ENCODE assay signal across 19 cellular contexts in genomic region chr15:66734961-66735908, GRCh38. TPM values are rescaled to one million over a fixed set of nuclear protein-coding genes. Genes with fewer than 3 reads are reported as not detected.
DNase-seq lines count a peak whose midpoint lies in the region; ATAC-seq and TF ChIP-seq lines count a peak whose summit lies in the region.
"Had no signal": no experiment of that assay in that cellular context is flagged by ENCODE, and none has a peak within 500 bp of the region (broad histone marks: within the 10 kb centered on the region; RNA-seq: fewer than 3 reads in every experiment).

No MANE protein-coding gene starts in this region.

- 80 to 81% methylated on average over 10 of the region's 10 CpGs for WGBS in heart right ventricle, 2 donors

- no peak for DNase-seq in heart right ventricle
- DNase-seq in cardiac septum (ENCODE audit: low spot score) = no peak
- DNase-seq in left cardiac atrium = peak; percentile 37
- DNase-seq in progenitor cell of endocrine pancreas (ENCODE audit: low spot score, unreplicated experiment) = no peak
- no peak for DNase-seq in NCI-H1694 (lab: John Stamatoyannopoulos, UW)
- no peak for DNase-seq in NCI-H69 (lab: John Stamatoyannopoulos, UW)
- no peak for DNase-seq in foreskin melanocyte
- DNase-seq: activated B cell treated with CpG ODN at 0.5 μM for 24 hours; activated gamma-delta T cell; Karpas-422; NCI-H1436 treated with DMSO at 0.1 percent for 48 hours; NCI-H510A treated with DMSO at 0.1 percent for 48 hours; PC-9; spleen; stimulated activated naive CD4-positive, alpha-beta T cell had no signal

- no peak overlapping the region for H3K4me3 Mint-ChIP-seq in progenitor cell of endocrine pancreas (ENCODE audit: low read depth)
- H3K4me3 Mint-ChIP-seq: activated B cell treated with CpG ODN at 0.5 μM for 24 hours, memory B cell had no signal

- peaks cover 12 to 72% (median 42%) of the 10 kb centered on the region in 9 donors for H3K4me1 ChIP-seq in heart right ventricle

- H3K9me3 Mint-ChIP-seq in progenitor cell of endocrine pancreas (ENCODE audit: low read depth) = no peaks in the 10 kb centered on the region
- H3K9me3 Mint-ChIP-seq: activated B cell treated with CpG ODN at 0.5 μM for 24 hours, memory B cell had no signal

- peak overlapping the region; percentile 9 for H3K27ac Mint-ChIP-seq in progenitor cell of endocrine pancreas
- H3K27ac Mint-ChIP-seq: activated B cell treated with CpG ODN at 0.5 μM for 24 hours, memory B cell had no signal

- no peaks in the 10 kb centered on the region for H3K36me3 ChIP-seq in heart right ventricle
- H3K36me3 ChIP-seq: spleen had no signal

- ATAC-seq in heart right ventricle = peak in 6 of 8 donors; percentile 6 to 44 (median 18)
- peak; percentile 32 to 56 for ATAC-seq in left cardiac atrium
- no peak for ATAC-seq in GM19467 (IDR thresholded peaks at IDR 0.05; ENCODE audit: unreplicated experiment)
- ATAC-seq: A549 had no signal

- no peaks in the 10 kb centered on the region for H3K27me3 Mint-ChIP-seq in progenitor cell of endocrine pancreas

- no peak overlapping the region for H3K4me3 ChIP-seq in heart right ventricle
- H3K4me3 ChIP-seq: A549, dorsolateral prefrontal cortex, PC-9, spleen had no signal

- no peaks in the 10 kb centered on the region for H3K9me3 ChIP-seq in heart right ventricle
- H3K9me3 ChIP-seq: A549, spleen had no signal

- TF ChIP-seq CTCF in heart right ventricle (IDR thresholded peaks at IDR 0.05) (no peak), progenitor cell of endocrine pancreas (IDR thresholded peaks at IDR 0.05; ENCODE audit: unreplicated experiment) (no peak)

- intact Hi-C loops in heart right ventricle (cut with DNase I) (loop anchor here in 1 of 10 donors (5.0 kb wide), 1 partner anchor 37 kb away; no protein-coding TSS in a partner anchor), cardiac septum (cut with DNase I) (no loop called here), left cardiac atrium (cut with DNase I) (no loop called here)

- H3K4me1 Mint-ChIP-seq in progenitor cell of endocrine pancreas (ENCODE audit: low read depth) = peaks cover 1% of the 10 kb centered on the region
- H3K4me1 Mint-ChIP-seq: activated B cell treated with CpG ODN at 0.5 μM for 24 hours, memory B cell had no signal

- H3K27ac ChIP-seq in heart right ventricle = peak overlapping the region in 3 of 10 donors; percentile 39 to 58 (median 42)
- H3K27ac ChIP-seq: PC-9 had no signal

- peaks cover 9% of the 10 kb centered on the region for H3K36me3 Mint-ChIP-seq in progenitor cell of endocrine pancreas (ENCODE audit: insufficient read depth)
- H3K36me3 Mint-ChIP-seq: memory B cell had no signal

- H3K27me3 ChIP-seq in heart right ventricle = no peaks in the 10 kb centered on the region
- H3K27me3 ChIP-seq: dorsolateral prefrontal cortex, spleen had no signal

RNA-seq across cellular contexts. Expression of gene SMAD6, which starts 33.2 kb away (rescaled TPM):
- total RNA-seq in heart right ventricle = 10 to 100 TPM; 12.2 to 43.4 (median 20.6) TPM
- polyA plus RNA-seq in heart right ventricle = 10 to 100 TPM in 1 of 2 donors, 1 to 10 TPM in 1; 6.6 to 19.5 TPM
- total RNA-seq in cardiac septum = 50.2 TPM
- total RNA-seq in left cardiac atrium = 10 to 100 TPM; 13.5 to 51.5 TPM
- 35.5 and 38.9 TPM in 2 replicates for total RNA-seq in progenitor cell of endocrine pancreas
